ENCODE assay signal across 8 cellular contexts in the genomic region with DNA sequence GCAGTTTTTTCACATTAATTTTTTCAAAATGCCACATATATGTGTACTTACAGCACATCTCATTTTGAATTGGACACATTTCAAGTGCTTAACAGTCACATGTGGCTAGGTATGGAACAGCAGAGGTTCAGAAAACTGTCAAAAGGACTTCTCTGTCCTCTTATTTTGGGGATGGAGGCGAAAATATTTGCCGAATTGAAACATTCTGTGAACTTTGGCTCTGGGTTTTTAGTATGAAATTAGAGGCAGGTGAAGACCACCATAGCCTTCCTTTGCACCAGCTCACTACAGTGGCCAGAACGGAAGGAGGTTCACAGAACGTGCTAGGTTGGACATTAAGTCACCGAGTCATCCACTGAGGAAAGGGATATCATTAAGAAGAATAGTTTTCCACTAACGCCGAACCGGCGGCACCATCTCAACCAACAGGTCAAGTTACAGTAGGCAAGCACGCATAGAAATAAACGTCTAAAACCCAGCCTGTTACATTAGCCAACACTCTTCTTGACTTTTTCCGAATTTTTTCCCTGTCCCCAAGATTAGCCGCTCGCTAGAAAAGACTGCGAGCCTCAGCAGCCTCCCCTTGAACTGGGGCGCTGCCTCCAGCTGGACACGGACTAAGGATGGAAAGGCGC. TPM values are rescaled to one million over a fixed set of nuclear protein-coding genes. Genes with fewer than 3 reads are reported as not detected.
DNase-seq lines count a peak whose midpoint lies in the region; ATAC-seq, FAIRE-seq and TF ChIP-seq lines count a peak whose summit lies in the region.

No MANE protein-coding gene starts in this region.

- no peak for FAIRE-seq in kidney (lab: Jason Lieb, UNC)

- H3K27ac Mint-ChIP-seq in T-helper 1 cell treated with Interleukin-12 subunit alpha and Interleukin-12 subunit beta and Interleukin-4 antibody, amounts not matched to agents 30 μg/mL and 1 μg/mL, for 36 hours, result peak overlapping the region; percentile 27

- no peaks in the 10 kb centered on the region for H3K9me3 ChIP-seq in kidney (ENCODE audit: control insufficient read depth in 1 of 2, low read length in 2 of 2)

- peaks cover 31% of the 10 kb centered on the region for H3K27me3 Mint-ChIP-seq in T-helper 1 cell treated with Interleukin-12 subunit alpha and Interleukin-12 subunit beta and Interleukin-4 antibody, amounts not matched to agents 30 μg/mL and 1 μg/mL, for 36 hours (ENCODE audit: low read depth)

- DNase-seq in T-helper 1 cell, result no peak
- DNase-seq in kidney, result no peak
- DNase-seq in SIG-M5 (lab: John Stamatoyannopoulos, UW), result no peak
- DNase-seq in HuH-7 (ENCODE audit: low spot score), result no peak

- no peak overlapping the region for H3K4me3 Mint-ChIP-seq in T-helper 1 cell treated with Interleukin-12 subunit alpha and Interleukin-12 subunit beta and Interleukin-4 antibody, amounts not matched to agents 30 μg/mL and 1 μg/mL, for 36 hours

- H3K4me1 ChIP-seq in kidney (ENCODE audit: control insufficient read depth in 1 of 2, insufficient read depth in 1 of 2, low read depth in 1 of 2, low read length in 2 of 2), result peaks cover 3 to 6% of the 10 kb centered on the region in 2 donors

- H3K4me3 ChIP-seq in kidney (ENCODE audit: low read length in 2 of 2), result peak overlapping the region; percentile 57 to 73

- H3K9me3 Mint-ChIP-seq in T-helper 1 cell treated with Interleukin-12 subunit alpha and Interleukin-12 subunit beta and Interleukin-4 antibody, amounts not matched to agents 30 μg/mL and 1 μg/mL, for 36 hours, result no peaks in the 10 kb centered on the region

- no peak overlapping the region for H3K9ac ChIP-seq in kidney (ENCODE audit: low read length in 2 of 2)

- H3K36me3 ChIP-seq in kidney (ENCODE audit: control insufficient read depth in 1 of 2, insufficient read depth in 2 of 2, low read length in 2 of 2), result no peaks in the 10 kb centered on the region

- H3K27ac ChIP-seq in angular gyrus (ENCODE audit: low read depth, low read length) (peak overlapping the region; percentile 95), kidney (ENCODE audit: low read depth in 2 of 2, low read length in 2 of 2) (no peak overlapping the region), temporal lobe (ENCODE audit: low read depth, low read length) (peak overlapping the region; percentile 89)

- ATAC-seq in GM19452 (IDR thresholded peaks at IDR 0.05; ENCODE audit: unreplicated experiment), result no peak

- intact Hi-C loops in kidney (cut with DNase I), result no loop called here

- peak; percentile 3 for TF ChIP-seq CTCF in kidney (IDR thresholded peaks at IDR 0.05; ENCODE audit: borderline replicate concordance, extremely low read depth, insufficient read depth)

- peaks cover 6% of the 10 kb centered on the region for H3K36me3 Mint-ChIP-seq in T-helper 1 cell treated with Interleukin-12 subunit alpha and Interleukin-12 subunit beta and Interleukin-4 antibody, amounts not matched to agents 30 μg/mL and 1 μg/mL, for 36 hours (ENCODE audit: low read depth)

- peaks cover 23% of the 10 kb centered on the region for H3K4me1 Mint-ChIP-seq in T-helper 1 cell treated with Interleukin-12 subunit alpha and Interleukin-12 subunit beta and Interleukin-4 antibody, amounts not matched to agents 30 μg/mL and 1 μg/mL, for 36 hours (ENCODE audit: low read depth)

RNA-seq across cellular contexts. Expression of a gene that starts 1.8 kb away (rescaled TPM):
- total RNA-seq in kidney (35.7 TPM), temporal lobe (59.5 TPM)
- 5.5 TPM for polyA plus RNA-seq in kidney (ENCODE audit: insufficient read depth, low read depth, low replicate concordance)

Comparison
In these comparisons a context has a peak if more than half of its experiments do, and no peak if none do; other contexts are left out.
1. H3K27ac ChIP-seq: peak in angular gyrus (single experiment) and temporal lobe (single experiment); none in kidney (0 of 2).